Comparison of ENCODE assay signal across 20 cellular contexts in genomic region chr4:184450743-184451142, GRCh38. TPM values are rescaled to one million over a fixed set of nuclear protein-coding genes. Genes with fewer than 3 reads are reported as not detected.
DNase-seq lines count a peak whose midpoint lies in the region; ATAC-seq and TF ChIP-seq lines count a peak whose summit lies in the region.
"Had no signal": no experiment of that assay in that cellular context is flagged by ENCODE, and none has a peak within 500 bp of the region (broad histone marks: within the 10 kb centered on the region; RNA-seq: fewer than 3 reads in every experiment).

No MANE protein-coding gene starts in this region.

- peak overlapping the region; percentile 60 to 81 (median 68) for H3K27ac Mint-ChIP-seq in CD4-positive, CD25-positive, alpha-beta regulatory T cell
- H3K27ac Mint-ChIP-seq in IgD-negative memory B cell (peak overlapping the region; percentile 12 to 34 (median 17)), osteocyte (ENCODE audit: unreplicated experiment) (peak overlapping the region; percentile 35)

- H3K4me3 ChIP-seq in CD4-positive, CD25-positive, alpha-beta regulatory T cell (ENCODE audit: low read depth, low read length), result peak overlapping the region; percentile 7
- H3K4me3 ChIP-seq in coronary artery, result no peak overlapping the region
- H3K4me3 ChIP-seq: ascending aorta, mucosa of descending colon had no signal

- TF ChIP-seq CTCF in coronary artery (IDR thresholded peaks at IDR 0.05) (no peak), osteocyte (IDR thresholded peaks at IDR 0.05) (no peak)

- H3K4me1 ChIP-seq in CD4-positive, CD25-positive, alpha-beta regulatory T cell (ENCODE audit: control insufficient read depth, insufficient read depth, low read length, poor library complexity, severe bottlenecking), result peaks cover 59% of the 10 kb centered on the region

- H3K4me1 Mint-ChIP-seq in CD4-positive, CD25-positive, alpha-beta regulatory T cell, result peaks cover 42 to 89% (median 70%) of the 10 kb centered on the region in 4 donors
- H3K4me1 Mint-ChIP-seq in IgD-negative memory B cell (peaks cover 72 to 74% (median 73%) of the 10 kb centered on the region in 3 donors), osteocyte (ENCODE audit: unreplicated experiment) (peaks cover 61% of the 10 kb centered on the region)

- H3K9me3 Mint-ChIP-seq in CD4-positive, CD25-positive, alpha-beta regulatory T cell, result no peaks in the 10 kb centered on the region
- H3K9me3 Mint-ChIP-seq in IgD-negative memory B cell (no peaks in the 10 kb centered on the region), osteocyte (ENCODE audit: unreplicated experiment) (no peaks in the 10 kb centered on the region)

- no peak overlapping the region for H3K4me3 Mint-ChIP-seq in CD4-positive, CD25-positive, alpha-beta regulatory T cell
- peak overlapping the region; percentile 3 to 66 (median 24) for H3K4me3 Mint-ChIP-seq in IgD-negative memory B cell
- H3K4me3 Mint-ChIP-seq in osteocyte (ENCODE audit: unreplicated experiment), result no peak overlapping the region
- H3K4me3 Mint-ChIP-seq: activated CD8-positive, alpha-beta memory T cell treated with anti-CD3 and anti-CD28 coated beads, Interleukin-2, amount 10 ng/mL, durations not matched to agents 7 days and 5 days had no signal

- H3K36me3 Mint-ChIP-seq in CD4-positive, CD25-positive, alpha-beta regulatory T cell, result peaks cover 27% of the 10 kb centered on the region
- peaks cover 8% of the 10 kb centered on the region for H3K36me3 Mint-ChIP-seq in IgD-negative memory B cell
- H3K36me3 Mint-ChIP-seq in osteocyte (ENCODE audit: unreplicated experiment), result peaks cover 5% of the 10 kb centered on the region

- H3K27me3 ChIP-seq in CD4-positive, CD25-positive, alpha-beta regulatory T cell (ENCODE audit: control insufficient read depth, insufficient read depth, low read length), result no peaks in the 10 kb centered on the region
- H3K27me3 ChIP-seq: ascending aorta had no signal

- peaks cover 21% of the 10 kb centered on the region for H3K36me3 ChIP-seq in CD4-positive, CD25-positive, alpha-beta regulatory T cell (ENCODE audit: control insufficient read depth, insufficient read depth, low read length)

- H3K9me3 ChIP-seq in CD4-positive, CD25-positive, alpha-beta regulatory T cell (ENCODE audit: control insufficient read depth in 2 of 2, low read length in 2 of 2), result no peaks in the 10 kb centered on the region
- H3K9me3 ChIP-seq: ascending aorta, mucosa of descending colon had no signal

- ATAC-seq in CD4-positive, CD25-positive, alpha-beta regulatory T cell (ENCODE audit: low read depth in 2 of 2), result no peak
- ATAC-seq: activated CD4-positive, CD25-positive, alpha-beta regulatory T cell treated with anti-CD3 and anti-CD28 coated beads, Interleukin-2, amount 50 U/mL, for 24 hours; activated CD8-positive, alpha-beta memory T cell treated with anti-CD3 and anti-CD28 coated beads, Interleukin-2, amount 10 ng/mL, durations not matched to agents 7 days and 5 days; mucosa of descending colon had no signal

- H3K27ac ChIP-seq in CD4-positive, CD25-positive, alpha-beta regulatory T cell (ENCODE audit: insufficient read depth, low read length, poor library complexity, severe bottlenecking), result no peak overlapping the region
- H3K27ac ChIP-seq in coronary artery, result no peak overlapping the region
- H3K27ac ChIP-seq: C4-2B, epithelial cell of prostate, RWPE1 had no signal

- no peaks in the 10 kb centered on the region for H3K27me3 Mint-ChIP-seq in CD4-positive, CD25-positive, alpha-beta regulatory T cell
- no peaks in the 10 kb centered on the region for H3K27me3 Mint-ChIP-seq in IgD-negative memory B cell
- no peaks in the 10 kb centered on the region for H3K27me3 Mint-ChIP-seq in osteocyte (ENCODE audit: unreplicated experiment)
- H3K27me3 Mint-ChIP-seq: activated CD8-positive, alpha-beta memory T cell treated with anti-CD3 and anti-CD28 coated beads, Interleukin-2, amount 10 ng/mL, durations not matched to agents 7 days and 5 days had no signal

- DNase-seq in CD4-positive, CD25-positive, alpha-beta regulatory T cell, result no peak
- DNase-seq in coronary artery (ENCODE audit: low spot score), result peak; percentile 4
- DNase-seq in osteocyte (ENCODE audit: extremely low spot score, unreplicated experiment), result no peak
- DNase-seq in HuH-7.5 (ENCODE audit: low spot score), result no peak
- DNase-seq in T-helper 9 cell, result no peak
- DNase-seq in NCI-H2029 treated with DMSO at 0.1 percent for 48 hours (lab: John Stamatoyannopoulos, UW), result no peak
- DNase-seq in NCI-H2196 treated with DMSO at 0.1 percent for 48 hours (lab: John Stamatoyannopoulos, UW; ENCODE audit: unreplicated experiment), result no peak
- DNase-seq: activated CD8-positive, alpha-beta memory T cell treated with anti-CD3 and anti-CD28 coated beads, Interleukin-2, amount 10 ng/mL, durations not matched to agents 7 days and 5 days; activated gamma-delta T cell treated with Interleukin-2 at 50 U/mL for 16 hours; glutamatergic neuron; GOT3; mucosa of descending colon; NCI-H1930; NCI-H774 had no signal

RNA-seq across cellular contexts. Expression of gene IRF2, which starts 23.6 kb away (rescaled TPM):
- 63.4 TPM for total RNA-seq in CD4-positive, CD25-positive, alpha-beta regulatory T cell
- 100 to 1,000 TPM in 2 of 4 donors, 10 to 100 TPM in 2; 96.8 to 112 (median 102) TPM for polyA plus RNA-seq in CD4-positive, CD25-positive, alpha-beta regulatory T cell
- 105 TPM for polyA plus RNA-seq in IgD-negative memory B cell
- total RNA-seq in osteocyte, result 21.8 and 26.6 TPM in 2 replicates

Comparison
In these comparisons a context has a peak if more than half of its experiments do, and no peak if none do; other contexts are left out.
1. H3K27ac Mint-ChIP-seq: peak in every context shown above with its lines; median percentile 68 in CD4-positive, CD25-positive, alpha-beta regulatory T cell; 35 in osteocyte; 17 in IgD-negative memory B cell.
2. H3K4me3 Mint-ChIP-seq: peak in IgD-negative memory B cell (4 of 4); none in CD4-positive, CD25-positive, alpha-beta regulatory T cell (0 of 4) and osteocyte (single experiment).